15 cellular contexts compared by ENCODE assay signal in genomic region chr3:196108075-196108743, GRCh38. TPM values are rescaled to one million over a fixed set of nuclear protein-coding genes. Genes with fewer than 3 reads are reported as not detected.
DNase-seq lines count a peak whose midpoint lies in the region; ATAC-seq and TF ChIP-seq lines count a peak whose summit lies in the region.
"Had no signal": no experiment of that assay in that cellular context is flagged by ENCODE, and none has a peak within 500 bp of the region (broad histone marks: within the 10 kb centered on the region; RNA-seq: fewer than 3 reads in every experiment).

No MANE protein-coding gene starts in this region.

- no peak overlapping the region for H2AFZ ChIP-seq in PC-3 (ENCODE audit: low read length)

- BruUV-seq in PC-3 (replicated peaks; lab: Mats Ljungman, UMichigan), result no TSS peak

- 0 out of 2 replicates have a peak overlapping the region, but pooled peaks have one; percentile 3 for H3K27ac ChIP-seq in BLaER1
- H3K27ac ChIP-seq in PC-3 (ENCODE audit: low read length), result no peak overlapping the region
- H3K27ac ChIP-seq: vagina had no signal

- H3K4me3 ChIP-seq in BLaER1, result no peak overlapping the region
- no peak overlapping the region for H3K4me3 ChIP-seq in PC-3 (ENCODE audit: low read length)
- no peak overlapping the region for H3K4me3 ChIP-seq in BE2C (ENCODE audit: low read depth, low read length)
- H3K4me3 ChIP-seq: vagina had no signal

- CTCF ChIA-PET in PC-3 (lab: Charles Lee), result no interaction called here

- peak; percentile 23 for DNase-seq in NCI-H1105 treated with DMSO at 0.1 percent for 48 hours (lab: John Stamatoyannopoulos, UW)
- DNase-seq in PC-3, result peak; percentile 40
- DNase-seq in iPS-NIHi11 (ENCODE audit: low spot score), result peak; percentile 77
- DNase-seq in BE2C, result no peak
- DNase-seq in amygdala (lab: John Stamatoyannopoulos, UW), result no peak
- no peak for DNase-seq in NCI-H1930 (lab: John Stamatoyannopoulos, UW)
- DNase-seq: ACHN, activated B cell treated with CpG ODN at 0.5 μM for 24 hours, activated T-cell treated with anti-CD3 and anti-CD28 coated beads for 4 hours, DND-41, hypothalamus, SHP77 treated with DMSO at 0.1 percent for 48 hours had no signal

- peak; percentile 24; the same call in 1 of the 2 replicates for ATAC-seq in PC-3
- ATAC-seq in HG02870 (IDR thresholded peaks at IDR 0.05; ENCODE audit: unreplicated experiment), result no peak

- H3K4me1 ChIP-seq in BLaER1 (peaks cover 36% of the 10 kb centered on the region), PC-3 (ENCODE audit: insufficient read depth, low read length) (peaks cover 8% of the 10 kb centered on the region; the same call in 1 of the 2 replicates), BE2C (no peaks in the 10 kb centered on the region)
- H3K4me1 ChIP-seq: vagina had no signal

- H3K9me3 ChIP-seq in BLaER1, result peaks cover 7% of the 10 kb centered on the region
- no peaks in the 10 kb centered on the region for H3K9me3 ChIP-seq in PC-3 (ENCODE audit: low read length)
- H3K9me3 ChIP-seq in BE2C, result no peaks in the 10 kb centered on the region
- H3K9me3 ChIP-seq: vagina had no signal

- H3K36me3 ChIP-seq in BLaER1 (no peaks in the 10 kb centered on the region), PC-3 (ENCODE audit: low read depth, low read length) (no peaks in the 10 kb centered on the region), BE2C (no peaks in the 10 kb centered on the region)
- H3K36me3 ChIP-seq: vagina had no signal

- H3K9me2 ChIP-seq in PC-3 (replicated peaks; ENCODE audit: low read length), result no peaks in the 10 kb centered on the region

- H3K27me3 ChIP-seq in BLaER1 (no peaks in the 10 kb centered on the region), PC-3 (ENCODE audit: low read length) (no peaks in the 10 kb centered on the region), BE2C (no peaks in the 10 kb centered on the region)
- H3K27me3 ChIP-seq: vagina had no signal

- H4K20me1 ChIP-seq in BLaER1 (no peaks in the 10 kb centered on the region), PC-3 (ENCODE audit: low read length) (no peaks in the 10 kb centered on the region)

- H3F3A ChIP-seq in PC-3 (ENCODE audit: low read length, unreplicated experiment), result no peaks in the 10 kb centered on the region

- H3K9ac ChIP-seq in BLaER1 (no peak overlapping the region), PC-3 (ENCODE audit: low read length) (no peak overlapping the region)

- no peak for TF ChIP-seq CTCF in PC-3 (conservative IDR thresholded peaks at IDR 0.05; ENCODE audit: low read depth, low read length)
- no peak for TF ChIP-seq CTCF in BE2C (IDR thresholded peaks at IDR 0.05; ENCODE audit: low read depth, low read length)

- POLR2A ChIA-PET in PC-3 (lab: Charles Lee; ENCODE audit: unreplicated experiment), result interaction anchor here (0.5 kb wide), 1 partner anchor 201 kb away, joined by 3 read pairs; no protein-coding TSS in a partner anchor

- intact Hi-C loops in PC-3 (cut with micrococcal nuclease), result no loop called here

- H3K4me2 ChIP-seq in BLaER1 (peak overlapping the region; percentile 24; the same call in 1 of the 2 replicates), PC-3 (ENCODE audit: low read length) (no peak overlapping the region)

- no peaks in the 10 kb centered on the region for H3K79me2 ChIP-seq in PC-3 (ENCODE audit: low read length)

RNA-seq across cellular contexts. Expression of gene TFRC, which starts 26.3 kb away (rescaled TPM):
- total RNA-seq in PC-3 (2014; rRNA removed), result 272 and 287 TPM in 2 replicates
- 102 TPM for polyA plus RNA-seq in BE2C (2012; ENCODE audit: insufficient read depth, insufficient read length, low read depth)

Comparison
In these comparisons a context has a peak if more than half of its experiments do, and no peak if none do; other contexts are left out.
1. DNase-seq: peak in NCI-H1105 treated with DMSO at 0.1 percent for 48 hours (single experiment), PC-3 (single experiment) and iPS-NIHi11 (single experiment); none in BE2C (single experiment), amygdala (0 of 56) and NCI-H1930 (0 of 2).